In genomic region chr20:35648836-35649235, GRCh38 we compare ENCODE assay signal across 12 cellular contexts. TPM values are rescaled to one million over a fixed set of nuclear protein-coding genes. Genes with fewer than 3 reads are reported as not detected.
A peak's percentile ranks its signal among the peaks of the same experiment; 100 is the strongest.
DNase-seq lines count a peak whose midpoint lies in the region.
"Had no signal": no experiment of that assay in that cellular context is flagged by ENCODE, and none has a peak within 500 bp of the region (broad histone marks: within the 10 kb centered on the region; RNA-seq: fewer than 3 reads in every experiment).

No MANE protein-coding gene starts in this region.

- H3K4me1 Mint-ChIP-seq in activated T-helper 2 cell treated with anti-CD3 and anti-CD28 coated beads, Interferon-gamma antibody, Interleukin-2, Interleukin-4, amounts not matched to agents 10 μg/mL and 5 μg/mL and 100 μg/mL, durations not matched to agents 14 hours and 24 hours and 36 hours (ENCODE audit: low read depth): peaks cover 28% of the 10 kb centered on the region

- no peak overlapping the region for H3K4me3 Mint-ChIP-seq in activated T-helper 2 cell treated with anti-CD3 and anti-CD28 coated beads, Interferon-gamma antibody, Interleukin-2, Interleukin-4, amounts not matched to agents 10 μg/mL and 5 μg/mL and 100 μg/mL, durations not matched to agents 14 hours and 24 hours and 36 hours (ENCODE audit: low read depth)
- H3K4me3 Mint-ChIP-seq: T-helper 1 cell treated with Interleukin-12 subunit alpha and Interleukin-12 subunit beta and Interleukin-4 antibody, amounts not matched to agents 30 μg/mL and 1 μg/mL, for 36 hours had no signal

- intact Hi-C loops in activated T-helper 2 cell treated with anti-CD3 and anti-CD28 coated beads, Interferon-gamma antibody, Interleukin-2, Interleukin-4, amounts not matched to agents 10 μg/mL and 5 μg/mL and 100 μg/mL, durations not matched to agents 14 hours and 24 hours and 36 hours (cut with micrococcal nuclease): no loop called here

- no peaks in the 10 kb centered on the region for H3K27me3 Mint-ChIP-seq in activated T-helper 2 cell treated with anti-CD3 and anti-CD28 coated beads, Interferon-gamma antibody, Interleukin-2, Interleukin-4, amounts not matched to agents 10 μg/mL and 5 μg/mL and 100 μg/mL, durations not matched to agents 14 hours and 24 hours and 36 hours (ENCODE audit: low read depth)

- no peaks in the 10 kb centered on the region for H3K9me3 Mint-ChIP-seq in activated T-helper 2 cell treated with anti-CD3 and anti-CD28 coated beads, Interferon-gamma antibody, Interleukin-2, Interleukin-4, amounts not matched to agents 10 μg/mL and 5 μg/mL and 100 μg/mL, durations not matched to agents 14 hours and 24 hours and 36 hours
- H3K9me3 Mint-ChIP-seq: T-helper 1 cell treated with Interleukin-12 subunit alpha and Interleukin-12 subunit beta and Interleukin-4 antibody, amounts not matched to agents 30 μg/mL and 1 μg/mL, for 36 hours had no signal

- DNase-seq in NCI-H446 (lab: John Stamatoyannopoulos, UW) (peak; percentile 26 to 62), NCI-H446 treated with DMSO at 0.1 percent for 48 hours (lab: John Stamatoyannopoulos, UW) (no peak), medulla oblongata (ENCODE audit: extremely low spot score) (peak; percentile 32), occipital lobe (lab: John Stamatoyannopoulos, UW) (no peak), NCI-H1048 (lab: John Stamatoyannopoulos, UW) (no peak)
- no peak for DNase-seq in activated T-helper 2 cell treated with anti-CD3 and anti-CD28 coated beads, Interferon-gamma antibody, Interleukin-2, Interleukin-4, amounts not matched to agents 10 μg/mL and 5 μg/mL and 100 μg/mL, durations not matched to agents 14 hours and 24 hours and 36 hours (ENCODE audit: low spot score)
- DNase-seq: left cardiac atrium; NCI-H1417 treated with DMSO at 0.1 percent for 48 hours; ovary; stimulated activated CD4-positive, alpha-beta T cell treated with anti-CD3 and anti-CD28 coated beads, Interleukin-4, amount 100 ng/mL, for 4 hours; testis had no signal

- H3K27ac Mint-ChIP-seq in activated T-helper 2 cell treated with anti-CD3 and anti-CD28 coated beads, Interferon-gamma antibody, Interleukin-2, Interleukin-4, amounts not matched to agents 10 μg/mL and 5 μg/mL and 100 μg/mL, durations not matched to agents 14 hours and 24 hours and 36 hours: peak overlapping the region; percentile 50
- H3K27ac Mint-ChIP-seq: T-helper 1 cell treated with Interleukin-12 subunit alpha and Interleukin-12 subunit beta and Interleukin-4 antibody, amounts not matched to agents 30 μg/mL and 1 μg/mL, for 36 hours had no signal

- H3K36me3 Mint-ChIP-seq in activated T-helper 2 cell treated with anti-CD3 and anti-CD28 coated beads, Interferon-gamma antibody, Interleukin-2, Interleukin-4, amounts not matched to agents 10 μg/mL and 5 μg/mL and 100 μg/mL, durations not matched to agents 14 hours and 24 hours and 36 hours (ENCODE audit: low read depth): peaks cover 60% of the 10 kb centered on the region

RNA-seq across cellular contexts. Expression of gene CPNE1, which starts 15.9 kb away (rescaled TPM):
- 342 and 347 TPM in 2 replicates for total RNA-seq in activated T-helper 2 cell treated with anti-CD3 and anti-CD28 coated beads, Interferon-gamma antibody, Interleukin-2, Interleukin-4, amounts not matched to agents 10 μg/mL and 5 μg/mL and 100 μg/mL, durations not matched to agents 14 hours and 24 hours and 36 hours
- total RNA-seq in occipital lobe: 55.1 TPM

RNA-seq across cellular contexts. Expression of gene RBM12, which starts 15.9 kb away (rescaled TPM):
- total RNA-seq in activated T-helper 2 cell treated with anti-CD3 and anti-CD28 coated beads, Interferon-gamma antibody, Interleukin-2, Interleukin-4, amounts not matched to agents 10 μg/mL and 5 μg/mL and 100 μg/mL, durations not matched to agents 14 hours and 24 hours and 36 hours: 147 and 148 TPM in 2 replicates
- 108 TPM for total RNA-seq in occipital lobe

RNA-seq across cellular contexts. Expression of gene SPAG4, which starts 33.2 kb away (rescaled TPM):
- 6.9 and 11.8 TPM in 2 replicates for total RNA-seq in activated T-helper 2 cell treated with anti-CD3 and anti-CD28 coated beads, Interferon-gamma antibody, Interleukin-2, Interleukin-4, amounts not matched to agents 10 μg/mL and 5 μg/mL and 100 μg/mL, durations not matched to agents 14 hours and 24 hours and 36 hours
- total RNA-seq in occipital lobe: 1.4 TPM

RNA-seq across cellular contexts. Expression of gene NFS1, which starts 50.3 kb away (rescaled TPM):
- 39.1 and 39.8 TPM in 2 replicates for total RNA-seq in activated T-helper 2 cell treated with anti-CD3 and anti-CD28 coated beads, Interferon-gamma antibody, Interleukin-2, Interleukin-4, amounts not matched to agents 10 μg/mL and 5 μg/mL and 100 μg/mL, durations not matched to agents 14 hours and 24 hours and 36 hours
- total RNA-seq in occipital lobe: 40.6 TPM

RNA-seq across cellular contexts. Expression of gene ROMO1, which starts 50.4 kb away (rescaled TPM):
- total RNA-seq in activated T-helper 2 cell treated with anti-CD3 and anti-CD28 coated beads, Interferon-gamma antibody, Interleukin-2, Interleukin-4, amounts not matched to agents 10 μg/mL and 5 μg/mL and 100 μg/mL, durations not matched to agents 14 hours and 24 hours and 36 hours: 93.0 and 98.4 TPM in 2 replicates
- 57.4 TPM for total RNA-seq in occipital lobe

Comparison
In these comparisons a context has a peak if more than half of its experiments do, and no peak if none do; other contexts are left out.
1. DNase-seq: peak in NCI-H446 (2 of 2) and medulla oblongata (single experiment); none in NCI-H446 treated with DMSO at 0.1 percent for 48 hours (single experiment), activated T-helper 2 cell treated with anti-CD3 and anti-CD28 coated beads, Interferon-gamma antibody, Interleukin-2, Interleukin-4, amounts not matched to agents 10 μg/mL and 5 μg/mL and 100 μg/mL, durations not matched to agents 14 hours and 24 hours and 36 hours (single experiment), occipital lobe (single experiment) and NCI-H1048 (single experiment).